In the genomic region with DNA sequence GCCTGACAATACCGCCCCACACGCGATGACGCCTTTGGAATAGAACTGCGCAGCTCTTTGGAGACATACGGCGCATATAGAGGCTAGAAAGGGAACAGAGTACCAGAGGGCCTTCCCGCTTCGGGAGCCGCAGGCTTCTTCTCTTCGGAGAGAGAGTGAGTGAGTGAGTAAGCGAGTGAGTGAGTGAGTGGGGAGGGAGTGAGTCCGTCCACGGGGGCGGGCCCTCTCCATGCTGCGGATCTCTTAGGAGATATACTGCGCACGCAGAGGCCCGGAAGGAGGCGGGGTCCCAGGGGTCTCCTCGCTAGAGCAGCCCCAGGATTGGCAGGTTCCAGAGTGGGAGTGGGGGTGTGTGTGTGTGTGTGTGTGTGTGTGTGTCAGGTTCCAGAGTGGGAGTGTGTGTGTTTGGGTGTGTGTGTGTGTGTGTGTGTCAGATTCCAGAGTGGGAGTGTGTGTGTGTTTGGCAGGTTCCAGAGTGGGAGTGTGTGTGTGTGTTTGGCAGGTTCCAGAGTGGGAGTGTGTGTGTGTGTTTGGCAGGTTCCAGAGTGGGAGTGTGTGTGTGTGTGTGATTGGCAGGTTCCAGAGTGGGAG, we compare ENCODE assay signal across 8 cellular contexts.
DNase-seq lines count a peak whose midpoint lies in the region; ATAC-seq and TF ChIP-seq lines count a peak whose summit lies in the region.

No MANE protein-coding gene starts in this region.

- H3K27ac Mint-ChIP-seq in activated CD4-positive, alpha-beta T cell treated with anti-CD3 and anti-CD28 coated beads, Interleukin-2, amount 10 ng/mL, durations not matched to agents 7 days and 5 days, result peak overlapping the region; percentile 89

- peak overlapping the region; percentile 79 for H3K4me3 Mint-ChIP-seq in activated CD4-positive, alpha-beta T cell treated with anti-CD3 and anti-CD28 coated beads, Interleukin-2, amount 10 ng/mL, durations not matched to agents 7 days and 5 days

- H3K4me1 Mint-ChIP-seq in activated CD4-positive, alpha-beta T cell treated with anti-CD3 and anti-CD28 coated beads, Interleukin-2, amount 10 ng/mL, durations not matched to agents 7 days and 5 days, result peaks cover 24% of the 10 kb centered on the region

- ATAC-seq in GM18520 (IDR thresholded peaks at IDR 0.05; ENCODE audit: unreplicated experiment) (peak; percentile 26), HG03095 (IDR thresholded peaks at IDR 0.05; ENCODE audit: unreplicated experiment) (peak; percentile 58)

- no peaks in the 10 kb centered on the region for H3K9me3 Mint-ChIP-seq in activated CD4-positive, alpha-beta T cell treated with anti-CD3 and anti-CD28 coated beads, Interleukin-2, amount 10 ng/mL, durations not matched to agents 7 days and 5 days

- H3K36me3 Mint-ChIP-seq in activated CD4-positive, alpha-beta T cell treated with anti-CD3 and anti-CD28 coated beads, Interleukin-2, amount 10 ng/mL, durations not matched to agents 7 days and 5 days (ENCODE audit: low read depth), result no peaks in the 10 kb centered on the region

- no peak for TF ChIP-seq CTCF in coronary artery (IDR thresholded peaks at IDR 0.05)

- DNase-seq in 8988T (peak; percentile 32), NCI-H446 treated with DMSO at 0.1 percent for 48 hours (lab: John Stamatoyannopoulos, UW) (peak; percentile 58), coronary artery (ENCODE audit: low spot score) (peak; percentile 97)
- peak; percentile 83 for DNase-seq in activated CD4-positive, alpha-beta T cell treated with anti-CD3 and anti-CD28 coated beads, Interleukin-2, amount 10 ng/mL, durations not matched to agents 7 days and 5 days
- DNase-seq in stimulated activated CD4-positive, alpha-beta T cell treated with anti-CD3 and anti-CD28 coated beads, Interleukin-15, amount 100 ng/mL, for 48 hours (ENCODE audit: low read depth in 2 of 2), result peak; percentile 92 to 95

- POLR2A ChIA-PET in activated CD4-positive, alpha-beta T cell treated with anti-CD3 and anti-CD28 coated beads, Interleukin-2, amount 10 ng/mL, durations not matched to agents 7 days and 5 days (lab: Charles Lee), result interaction anchor here (0.6 kb wide), 1 partner anchor 69 kb away, joined by 4 read pairs; no protein-coding TSS in a partner anchor

- no peaks in the 10 kb centered on the region for H3K27me3 ChIP-seq in layer of hippocampus (ENCODE audit: control insufficient read depth, insufficient read depth, low read length)

- peak overlapping the region; percentile 81 for H3K4me3 ChIP-seq in coronary artery

- H3K27me3 Mint-ChIP-seq in activated CD4-positive, alpha-beta T cell treated with anti-CD3 and anti-CD28 coated beads, Interleukin-2, amount 10 ng/mL, durations not matched to agents 7 days and 5 days, result peaks cover 40% of the 10 kb centered on the region

- CTCF ChIA-PET in activated CD4-positive, alpha-beta T cell treated with anti-CD3 and anti-CD28 coated beads, Interleukin-2, amount 10 ng/mL, durations not matched to agents 7 days and 5 days (lab: Charles Lee), result interaction anchor here (0.8 to 1.0 kb wide), 2 partner anchors 14 to 15 kb away, joined by 3 read pairs; no protein-coding TSS in a partner anchor

- H3K27ac ChIP-seq in coronary artery (peak overlapping the region; percentile 86 to 96), layer of hippocampus (ENCODE audit: low read depth, low read length) (peak overlapping the region; percentile 90)

Comparison
In these comparisons a context has a peak if more than half of its experiments do, and no peak if none do; other contexts are left out.
1. Peak in every context shown above with its lines: DNase-seq, ATAC-seq, H3K4me3 ChIP-seq and H3K27ac ChIP-seq.
2. DNase-seq: peak in every context shown above with its lines; median percentile 97 in coronary artery; 94 in stimulated activated CD4-positive, alpha-beta T cell treated with anti-CD3 and anti-CD28 coated beads, Interleukin-15, amount 100 ng/mL, for 48 hours; 83 in activated CD4-positive, alpha-beta T cell treated with anti-CD3 and anti-CD28 coated beads, Interleukin-2, amount 10 ng/mL, durations not matched to agents 7 days and 5 days; 58 in NCI-H446 treated with DMSO at 0.1 percent for 48 hours; 32 in 8988T.